ENCODE assay signal across 1 cellular context in genomic region chr7:111242361-111242760, GRCh38.
TF ChIP-seq lines count a peak whose summit lies in the region.

No MANE protein-coding gene starts in this region.

TF ChIP-seq in GM23338, 12 proteins besides CTCF, POLR2A, EP300 and RAD21 (continued from another document):
- TF ChIP-seq REST (IDR thresholded peaks at IDR 0.05; ENCODE audit: unreplicated experiment) (no peak), EZH2 (IDR thresholded peaks at IDR 0.05; ENCODE audit: low read depth, unreplicated experiment) (no peak), CREB1 (CRISPR knock-in tag; IDR thresholded peaks at IDR 0.05; ENCODE audit: low read depth) (no peak), JUNB (IDR thresholded peaks at IDR 0.05; ENCODE audit: unreplicated experiment) (no peak), NANOG (IDR thresholded peaks at IDR 0.05; ENCODE audit: borderline replicate concordance) (no peak), ETS1 (IDR thresholded peaks at IDR 0.05) (no peak), ZNF331 (CRISPR knock-in tag; IDR thresholded peaks at IDR 0.05; ENCODE audit: low read depth) (no peak), ZNF114 (CRISPR knock-in tag; IDR thresholded peaks at IDR 0.05) (no peak), ZNF462 (CRISPR knock-in tag; IDR thresholded peaks at IDR 0.05) (no peak), STAT1 (IDR thresholded peaks at IDR 0.05; ENCODE audit: unreplicated experiment) (no peak), EZH2phosphoT487 (IDR thresholded peaks at IDR 0.05; ENCODE audit: unreplicated experiment) (no peak)
TF ChIP-seq in GM23338: peak in this region for 0.
